9 cellular contexts compared by ENCODE assay signal in genomic region chr2:25078171-25079049, GRCh38. TPM values are rescaled to one million over a fixed set of nuclear protein-coding genes. Genes with fewer than 3 reads are reported as not detected.
A peak's percentile ranks its signal among the peaks of the same experiment; 100 is the strongest.
DNase-seq lines count a peak whose midpoint lies in the region; ATAC-seq lines count a peak whose summit lies in the region.
"Had no signal": no experiment of that assay in that cellular context is flagged by ENCODE, and none has a peak within 500 bp of the region (broad histone marks: within the 10 kb centered on the region; RNA-seq: fewer than 3 reads in every experiment).

No MANE protein-coding gene starts in this region.

- H3K27ac ChIP-seq in angular gyrus (ENCODE audit: low read depth, low read length): peak overlapping the region; percentile 60

- DNase-seq in A172 (ENCODE audit: low spot score): peak; percentile 96
- DNase-seq in NCI-H1092 (lab: John Stamatoyannopoulos, UW): peak; percentile 47
- peak; percentile 66 for DNase-seq in islet precursor cell
- DNase-seq in NCI-H524 treated with DMSO at 0.1 percent for 48 hours (lab: John Stamatoyannopoulos, UW): no peak
- DNase-seq: CD4-positive, CD25-positive, alpha-beta regulatory T cell had no signal

- no peak for ATAC-seq in GM19395 (IDR thresholded peaks at IDR 0.05; ENCODE audit: unreplicated experiment)
- ATAC-seq in HG03280 (IDR thresholded peaks at IDR 0.05; ENCODE audit: unreplicated experiment): no peak
- ATAC-seq in GM21737 (IDR thresholded peaks at IDR 0.05; ENCODE audit: unreplicated experiment): no peak

RNA-seq across cellular contexts. Expression of gene EFR3B, which starts 36.5 kb away (rescaled TPM):
- total RNA-seq in A172 (2014; rRNA removed; shearing (Covaris generic)): 2.2 TPM in 2 replicates
